In the genomic region with DNA sequence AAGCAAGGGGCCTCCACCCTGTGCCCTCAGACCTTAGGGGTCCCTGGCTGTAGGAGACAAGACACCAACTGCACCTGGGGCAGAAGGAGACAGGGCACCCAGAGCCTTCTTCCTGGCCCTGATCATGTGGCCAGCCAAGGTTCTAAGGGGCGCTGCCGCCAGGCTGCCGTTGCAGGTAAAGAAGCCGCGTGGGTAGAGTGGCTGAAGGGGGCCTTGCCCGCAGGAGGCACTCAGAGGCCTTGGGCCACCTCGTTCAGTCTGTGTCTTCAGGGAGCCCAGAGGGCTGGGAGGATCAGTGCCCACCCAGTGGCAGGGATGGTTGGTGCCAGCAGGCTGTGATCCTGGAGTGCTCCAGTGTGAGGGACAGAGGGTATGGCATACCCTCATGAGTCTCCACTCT, we compare ENCODE assay signal across 1 cellular context.
TF ChIP-seq lines count a peak whose summit lies in the region.

No MANE protein-coding gene starts in this region.

TF ChIP-seq in HepG2, 621 proteins besides CTCF, POLR2A, EP300 and RAD21 (continues in another document):
- TF ChIP-seq HNRNPL (IDR thresholded peaks at IDR 0.05; ENCODE audit: low read depth, low read length) (peak; percentile 89; the same call in 1 of the 2 replicates), EED (CRISPR knock-in tag; IDR thresholded peaks at IDR 0.05) (no peak), CCAR2 (optimal IDR thresholded peaks at IDR 0.05; ENCODE audit: low read depth, low read length) (no peak), ATF4 (CRISPR knock-in tag; IDR thresholded peaks at IDR 0.05) (no peak), ZGPAT (CRISPR knock-in tag; IDR thresholded peaks at IDR 0.05) (no peak), RNF2 (conservative IDR thresholded peaks at IDR 0.05; ENCODE audit: low read depth) (no peak), ZNF142 (CRISPR knock-in tag; IDR thresholded peaks at IDR 0.05) (no peak), ZNF597 (CRISPR knock-in tag; IDR thresholded peaks at IDR 0.05) (no peak), ZMYM2 (CRISPR knock-in tag; IDR thresholded peaks at IDR 0.05) (no peak), MXD4 (CRISPR knock-in tag; IDR thresholded peaks at IDR 0.05) (no peak), ZNF282 (IDR thresholded peaks at IDR 0.05; ENCODE audit: partially characterized antibody) (no peak), GMEB2 (CRISPR knock-in tag; IDR thresholded peaks at IDR 0.05; ENCODE audit: low read depth) (no peak), ARID5B (CRISPR knock-in tag; IDR thresholded peaks at IDR 0.05) (no peak), HMGXB4 (CRISPR knock-in tag; IDR thresholded peaks at IDR 0.05; ENCODE audit: borderline replicate concordance in 1 of 2, low read depth in 1 of 2) (no peak), ZSCAN12 (CRISPR knock-in tag; IDR thresholded peaks at IDR 0.05) (no peak), KDM3A (CRISPR knock-in tag; IDR thresholded peaks at IDR 0.05; ENCODE audit: low read depth) (no peak), ZFAT (CRISPR knock-in tag; conservative IDR thresholded peaks at IDR 0.05) (no peak), ZNF235 (CRISPR knock-in tag; IDR thresholded peaks at IDR 0.05; ENCODE audit: borderline replicate concordance) (no peak), CENPT (CRISPR knock-in tag; IDR thresholded peaks at IDR 0.05; ENCODE audit: low read depth) (no peak)
- TF ChIP-seq, protein P1, sequence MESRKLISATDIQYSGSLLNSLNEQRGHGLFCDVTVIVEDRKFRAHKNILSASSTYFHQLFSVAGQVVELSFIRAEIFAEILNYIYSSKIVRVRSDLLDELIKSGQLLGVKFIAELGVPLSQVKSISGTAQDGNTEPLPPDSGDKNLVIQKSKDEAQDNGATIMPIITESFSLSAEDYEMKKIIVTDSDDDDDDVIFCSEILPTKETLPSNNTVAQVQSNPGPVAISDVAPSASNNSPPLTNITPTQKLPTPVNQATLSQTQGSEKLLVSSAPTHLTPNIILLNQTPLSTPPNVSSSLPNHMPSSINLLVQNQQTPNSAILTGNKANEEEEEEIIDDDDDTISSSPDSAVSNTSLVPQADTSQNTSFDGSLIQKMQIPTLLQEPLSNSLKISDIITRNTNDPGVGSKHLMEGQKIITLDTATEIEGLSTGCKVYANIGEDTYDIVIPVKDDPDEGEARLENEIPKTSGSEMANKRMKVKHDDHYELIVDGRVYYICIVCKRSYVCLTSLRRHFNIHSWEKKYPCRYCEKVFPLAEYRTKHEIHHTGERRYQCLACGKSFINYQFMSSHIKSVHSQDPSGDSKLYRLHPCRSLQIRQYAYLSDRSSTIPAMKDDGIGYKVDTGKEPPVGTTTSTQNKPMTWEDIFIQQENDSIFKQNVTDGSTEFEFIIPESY (CRISPR knock-in tag; IDR thresholded peaks at IDR 0.05), result peak; percentile 73; the same call in 1 of the 2 replicates
- TF ChIP-seq, protein P2, sequence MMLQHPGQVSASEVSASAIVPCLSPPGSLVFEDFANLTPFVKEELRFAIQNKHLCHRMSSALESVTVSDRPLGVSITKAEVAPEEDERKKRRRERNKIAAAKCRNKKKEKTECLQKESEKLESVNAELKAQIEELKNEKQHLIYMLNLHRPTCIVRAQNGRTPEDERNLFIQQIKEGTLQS (CRISPR knock-in tag; IDR thresholded peaks at IDR 0.05), result no peak
- TF ChIP-seq, protein P3, sequence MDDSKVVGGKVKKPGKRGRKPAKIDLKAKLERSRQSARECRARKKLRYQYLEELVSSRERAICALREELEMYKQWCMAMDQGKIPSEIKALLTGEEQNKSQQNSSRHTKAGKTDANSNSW (CRISPR knock-in tag; IDR thresholded peaks at IDR 0.05; ENCODE audit: borderline replicate concordance), result no peak
- TF ChIP-seq, protein P4, sequence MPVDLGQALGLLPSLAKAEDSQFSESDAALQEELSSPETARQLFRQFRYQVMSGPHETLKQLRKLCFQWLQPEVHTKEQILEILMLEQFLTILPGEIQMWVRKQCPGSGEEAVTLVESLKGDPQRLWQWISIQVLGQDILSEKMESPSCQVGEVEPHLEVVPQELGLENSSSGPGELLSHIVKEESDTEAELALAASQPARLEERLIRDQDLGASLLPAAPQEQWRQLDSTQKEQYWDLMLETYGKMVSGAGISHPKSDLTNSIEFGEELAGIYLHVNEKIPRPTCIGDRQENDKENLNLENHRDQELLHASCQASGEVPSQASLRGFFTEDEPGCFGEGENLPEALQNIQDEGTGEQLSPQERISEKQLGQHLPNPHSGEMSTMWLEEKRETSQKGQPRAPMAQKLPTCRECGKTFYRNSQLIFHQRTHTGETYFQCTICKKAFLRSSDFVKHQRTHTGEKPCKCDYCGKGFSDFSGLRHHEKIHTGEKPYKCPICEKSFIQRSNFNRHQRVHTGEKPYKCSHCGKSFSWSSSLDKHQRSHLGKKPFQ (CRISPR knock-in tag; IDR thresholded peaks at IDR 0.05; ENCODE audit: insufficient replicate concordance), result no peak
- TF ChIP-seq, protein P5, sequence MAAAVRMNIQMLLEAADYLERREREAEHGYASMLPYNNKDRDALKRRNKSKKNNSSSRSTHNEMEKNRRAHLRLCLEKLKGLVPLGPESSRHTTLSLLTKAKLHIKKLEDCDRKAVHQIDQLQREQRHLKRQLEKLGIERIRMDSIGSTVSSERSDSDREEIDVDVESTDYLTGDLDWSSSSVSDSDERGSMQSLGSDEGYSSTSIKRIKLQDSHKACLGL (CRISPR knock-in tag; IDR thresholded peaks at IDR 0.05), result 0 out of 2 replicates have a peak, but pooled peaks have one; percentile 39
- TF ChIP-seq, protein P6, sequence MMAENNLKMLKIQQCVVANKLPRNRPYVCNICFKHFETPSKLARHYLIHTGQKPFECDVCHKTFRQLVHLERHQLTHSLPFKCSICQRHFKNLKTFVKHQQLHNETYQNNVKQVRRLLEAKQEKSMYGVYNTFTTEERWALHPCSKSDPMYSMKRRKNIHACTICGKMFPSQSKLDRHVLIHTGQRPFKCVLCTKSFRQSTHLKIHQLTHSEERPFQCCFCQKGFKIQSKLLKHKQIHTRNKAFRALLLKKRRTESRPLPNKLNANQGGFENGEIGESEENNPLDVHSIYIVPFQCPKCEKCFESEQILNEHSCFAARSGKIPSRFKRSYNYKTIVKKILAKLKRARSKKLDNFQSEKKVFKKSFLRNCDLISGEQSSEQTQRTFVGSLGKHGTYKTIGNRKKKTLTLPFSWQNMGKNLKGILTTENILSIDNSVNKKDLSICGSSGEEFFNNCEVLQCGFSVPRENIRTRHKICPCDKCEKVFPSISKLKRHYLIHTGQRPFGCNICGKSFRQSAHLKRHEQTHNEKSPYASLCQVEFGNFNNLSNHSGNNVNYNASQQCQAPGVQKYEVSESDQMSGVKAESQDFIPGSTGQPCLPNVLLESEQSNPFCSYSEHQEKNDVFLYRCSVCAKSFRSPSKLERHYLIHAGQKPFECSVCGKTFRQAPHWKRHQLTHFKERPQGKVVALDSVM (CRISPR knock-in tag; IDR thresholded peaks at IDR 0.05), result no peak
